In the genomic region with DNA sequence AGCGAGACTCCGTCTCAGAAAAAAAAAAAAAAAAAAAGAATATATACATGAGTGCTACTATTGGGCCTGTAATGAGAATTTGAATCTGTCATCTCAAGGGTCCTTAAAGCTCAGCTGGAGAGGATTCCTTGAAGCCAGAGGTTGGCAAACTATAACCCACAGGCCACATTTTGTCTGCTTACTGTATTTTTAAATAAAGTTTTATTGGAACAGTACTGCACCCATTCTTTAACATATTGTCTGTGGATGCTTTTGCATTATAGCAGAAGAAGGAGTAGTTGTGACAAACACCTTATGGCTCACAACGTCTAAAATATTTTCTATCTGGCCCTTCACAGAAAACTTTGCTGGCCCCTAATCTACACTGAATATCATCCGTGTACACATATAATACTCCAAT, we compare ENCODE assay signal across 19 cellular contexts.
DNase-seq lines count a peak whose midpoint lies in the region; ATAC-seq, FAIRE-seq and TF ChIP-seq lines count a peak whose summit lies in the region.
"Had no signal": no experiment of that assay in that cellular context is flagged by ENCODE, and none has a peak within 500 bp of the region (broad histone marks: within the 10 kb centered on the region; RNA-seq: fewer than 3 reads in every experiment).

No MANE protein-coding gene starts in this region.

- no peaks in the 10 kb centered on the region for H3K27me3 Mint-ChIP-seq in T-helper 1 cell treated with Interleukin-12 subunit alpha and Interleukin-12 subunit beta and Interleukin-4 antibody, amounts not matched to agents 30 μg/mL and 1 μg/mL, for 36 hours (ENCODE audit: low read depth)
- H3K27me3 Mint-ChIP-seq in H9 (ENCODE audit: low read depth) = no peaks in the 10 kb centered on the region
- no peaks in the 10 kb centered on the region for H3K27me3 Mint-ChIP-seq in activated T-helper 1 cell treated with anti-CD3 and anti-CD28 coated beads, Interleukin-12 subunit alpha, Interleukin-12 subunit beta, Interleukin-2, Interleukin-4 antibody, amounts not matched to agents 30 ng/mL and 10 ng/mL and 1 ng/mL, durations not matched to agents 14 hours and 24 hours and 36 hours (ENCODE audit: insufficient read depth)

- H3K4ac ChIP-seq in H9 (ENCODE audit: low read depth, low read length) = no peak overlapping the region

- H3K4me3 Mint-ChIP-seq in T-helper 1 cell treated with Interleukin-12 subunit alpha and Interleukin-12 subunit beta and Interleukin-4 antibody, amounts not matched to agents 30 μg/mL and 1 μg/mL, for 36 hours = no peak overlapping the region
- no peak overlapping the region for H3K4me3 Mint-ChIP-seq in H9
- no peak overlapping the region for H3K4me3 Mint-ChIP-seq in activated T-helper 1 cell treated with anti-CD3 and anti-CD28 coated beads, Interleukin-12 subunit alpha, Interleukin-12 subunit beta, Interleukin-2, Interleukin-4 antibody, amounts not matched to agents 30 ng/mL and 10 ng/mL and 1 ng/mL, durations not matched to agents 14 hours and 24 hours and 36 hours

- peaks cover 5% of the 10 kb centered on the region; the same call in 1 of the 2 replicates for H3K36me3 ChIP-seq in MM.1S (replicated peaks; ENCODE audit: insufficient read depth, low read length)
- H3K36me3 ChIP-seq in K562 (ENCODE audit: control insufficient read depth, insufficient read depth, low read length) = peaks cover 25% of the 10 kb centered on the region
- peaks cover 0 to 97% (median 44%) of the 10 kb centered on the region in 6 donors for H3K36me3 ChIP-seq in spleen
- H3K36me3 ChIP-seq: BE2C had no signal

- CTCF ChIA-PET in K562 (lab: Yijun Ruan, JAX; ENCODE audit: low intra/inter-chr PET ratio) = no interaction called here

- no peak overlapping the region for H3K14ac ChIP-seq in H9 (ENCODE audit: insufficient read depth, low read length)

- no peak overlapping the region for H2BK120ac ChIP-seq in H9 (ENCODE audit: low read depth, low read length, poor library complexity, severe bottlenecking)

- BruUV-seq in K562 (replicated peaks; lab: Mats Ljungman, UMichigan) = no TSS peak

- no peak overlapping the region for H3K56ac ChIP-seq in H9 (ENCODE audit: insufficient read length, low read depth, low read length)

- no peaks in the 10 kb centered on the region for H3K9me1 ChIP-seq in K562 (ENCODE audit: control insufficient read depth, insufficient read depth, low read length)

- H3K23ac ChIP-seq in H9 (ENCODE audit: insufficient read length, low read depth, low read length) = no peak overlapping the region

- no peak overlapping the region for H3T11ph ChIP-seq in H9 (ENCODE audit: low read length)

- intact Hi-C loops in K562 (cut with micrococcal nuclease) = no loop called here
- intact Hi-C loops in spleen (cut with DNase I; ENCODE audit: low total_unique reads) = no loop called here
- intact Hi-C loops in activated T-helper 1 cell treated with anti-CD3 and anti-CD28 coated beads, Interleukin-12 subunit alpha, Interleukin-12 subunit beta, Interleukin-2, Interleukin-4 antibody, amounts not matched to agents 30 ng/mL and 10 ng/mL and 1 ng/mL, durations not matched to agents 14 hours and 24 hours and 36 hours (cut with micrococcal nuclease) = no loop called here

- POLR2A ChIA-PET in K562 (lab: Yijun Ruan, JAX) = no interaction called here

- H4K20me1 ChIP-seq in MM.1S (ENCODE audit: insufficient read depth, low read length) = no peaks in the 10 kb centered on the region
- H4K20me1 ChIP-seq in K562 (replicated peaks; ENCODE audit: control insufficient read depth, insufficient read depth, low read length) = no peaks in the 10 kb centered on the region
- no peaks in the 10 kb centered on the region for H4K20me1 ChIP-seq in H9 (ENCODE audit: control insufficient read depth, insufficient read depth, insufficient read length)

- no peak for FAIRE-seq in K562 (lab: Jason Lieb, UNC)
- FAIRE-seq: RCC 7860 had no signal

- no peak for DNase-seq in T-helper 1 cell
- no peak for DNase-seq in MM.1S
- DNase-seq in K562 (ENCODE audit: extremely low read depth in 1 of 4, low spot score in 3 of 4) = no peak
- DNase-seq in spleen = no peak
- no peak for DNase-seq in H9
- DNase-seq in activated T-helper 1 cell treated with anti-CD3 and anti-CD28 coated beads, Interleukin-12 subunit alpha, Interleukin-12 subunit beta, Interleukin-2, Interleukin-4 antibody, amounts not matched to agents 30 ng/mL and 10 ng/mL and 1 ng/mL, durations not matched to agents 14 hours and 24 hours and 36 hours (ENCODE audit: low spot score) = no peak
- no peak for DNase-seq in NCI-H2227 (lab: John Stamatoyannopoulos, UW; ENCODE audit: unreplicated experiment)
- DNase-seq: BE2C, DMS79 treated with DMSO at 0.1 percent for 48 hours, GDM1, GOT3, NCI-H1105, NCI-H1694, NCI-H2227 treated with DMSO at 0.1 percent for 48 hours, NCI-H524, Right ventricle myocardium superior had no signal

- peaks cover 19% of the 10 kb centered on the region for H3K4me1 Mint-ChIP-seq in T-helper 1 cell treated with Interleukin-12 subunit alpha and Interleukin-12 subunit beta and Interleukin-4 antibody, amounts not matched to agents 30 μg/mL and 1 μg/mL, for 36 hours (ENCODE audit: low read depth)
- no peaks in the 10 kb centered on the region for H3K4me1 Mint-ChIP-seq in H9
- peaks cover 10% of the 10 kb centered on the region for H3K4me1 Mint-ChIP-seq in activated T-helper 1 cell treated with anti-CD3 and anti-CD28 coated beads, Interleukin-12 subunit alpha, Interleukin-12 subunit beta, Interleukin-2, Interleukin-4 antibody, amounts not matched to agents 30 ng/mL and 10 ng/mL and 1 ng/mL, durations not matched to agents 14 hours and 24 hours and 36 hours (ENCODE audit: low read depth)

- H3K4me3 ChIP-seq in MM.1S (ENCODE audit: low read length) (no peak overlapping the region; the same call in 1 of the 2 replicates), K562 (no peak overlapping the region), spleen (no peak overlapping the region)

- in situ Hi-C loops in K562 (cut with MboI) = no loop called here

- H3K9ac ChIP-seq in MM.1S (ENCODE audit: low read length) (no peak overlapping the region), K562 (ENCODE audit: insufficient read depth in 1 of 2, low read depth in 2 of 2, low read length in 2 of 2) (no peak overlapping the region), H9 (ENCODE audit: extremely low read depth, insufficient read length, low read length) (no peak overlapping the region)

- H3K36me3 Mint-ChIP-seq in T-helper 1 cell treated with Interleukin-12 subunit alpha and Interleukin-12 subunit beta and Interleukin-4 antibody, amounts not matched to agents 30 μg/mL and 1 μg/mL, for 36 hours (ENCODE audit: low read depth) = peaks cover 67% of the 10 kb centered on the region
- peaks cover 0 to 3% (median 0%) of the 10 kb centered on the region in 3 experiments; a peak in 2 of 7 replicates for H3K36me3 Mint-ChIP-seq in H9 (ENCODE audit: insufficient read depth in 1 of 3, low read depth in 3 of 3)
- peaks cover 62% of the 10 kb centered on the region for H3K36me3 Mint-ChIP-seq in activated T-helper 1 cell treated with anti-CD3 and anti-CD28 coated beads, Interleukin-12 subunit alpha, Interleukin-12 subunit beta, Interleukin-2, Interleukin-4 antibody, amounts not matched to agents 30 ng/mL and 10 ng/mL and 1 ng/mL, durations not matched to agents 14 hours and 24 hours and 36 hours (ENCODE audit: low read depth)

- no peak overlapping the region for H4K91ac ChIP-seq in H9 (ENCODE audit: insufficient read length, low read depth, low read length)

- no peak overlapping the region for H2AK5ac ChIP-seq in H9 (ENCODE audit: insufficient read length, low read length)

- peaks cover 9% of the 10 kb centered on the region for H3F3A ChIP-seq in MM.1S (ENCODE audit: insufficient read depth, low read length)

- H2BK20ac ChIP-seq in H9 (ENCODE audit: low read depth, low read length, poor library complexity, severe bottlenecking) = no peak overlapping the region

- H3K79me2 ChIP-seq in MM.1S (ENCODE audit: low read length) (no peaks in the 10 kb centered on the region), K562 (ENCODE audit: control insufficient read depth, insufficient read depth, low read length) (no peaks in the 10 kb centered on the region), H9 (ENCODE audit: insufficient read depth, low read length) (no peaks in the 10 kb centered on the region)

- H3K9me3 ChIP-seq in MM.1S (replicated peaks; ENCODE audit: insufficient read depth, low read length) (no peaks in the 10 kb centered on the region), K562 (replicated peaks; ENCODE audit: control insufficient read depth, insufficient read depth, low read depth, low read length) (no peaks in the 10 kb centered on the region), spleen (no peaks in the 10 kb centered on the region), H9 (ENCODE audit: control insufficient read depth, low read depth, low read length) (no peaks in the 10 kb centered on the region)
- H3K9me3 ChIP-seq: BE2C had no signal

- no peaks in the 10 kb centered on the region for H3K27me3 ChIP-seq in MM.1S (replicated peaks; ENCODE audit: insufficient read depth, low read length)
- no peaks in the 10 kb centered on the region for H3K27me3 ChIP-seq in K562 (ENCODE audit: control insufficient read depth in 2 of 2, insufficient read depth in 2 of 2, low read length in 2 of 2)
- no peaks in the 10 kb centered on the region for H3K27me3 ChIP-seq in spleen (replicated peaks in 1 of 7)
- H3K27me3 ChIP-seq in H9 (ENCODE audit: insufficient read depth, low read length) = no peaks in the 10 kb centered on the region
- H3K27me3 ChIP-seq: BE2C had no signal

- H4K5ac ChIP-seq in H9 (ENCODE audit: insufficient read length, low read depth, low read length) = no peak overlapping the region

- peak overlapping the region; percentile 49 for H3K4me2 ChIP-seq in MM.1S (ENCODE audit: low read depth, low read length)
- H3K4me2 ChIP-seq in K562 (ENCODE audit: insufficient read depth, low read length) = no peak overlapping the region
- H3K4me2 ChIP-seq in H9 (ENCODE audit: insufficient read depth, insufficient read length, low read length) = no peak overlapping the region

- TF ChIP-seq EP300 in K562 (IDR thresholded peaks at IDR 0.05; ENCODE audit: low read length) = no peak

- H3K18ac ChIP-seq in H9 (ENCODE audit: insufficient read length, low read depth, low read length) = no peak overlapping the region

- 65% methylated on average over 2 of the region's 4 CpGs for WGBS in K562 (ENCODE audit: insufficient coverage, low coverage, missing lambda C conversion rate)
- 89 to 96% (median 95%) methylated on average over 3 to 4 of the region's 4 CpGs for WGBS in spleen, 5 donors
- WGBS in H9 (ENCODE audit: extremely low coverage, insufficient read length, low lambda C conversion rate) = no CpG with 5 or more reads among the region's 4 CpGs

- TF ChIP-seq POLR2A in K562 (conservative IDR thresholded peaks at IDR 0.05) (no peak), spleen (IDR thresholded peaks at IDR 0.05) (no peak)

- no peaks in the 10 kb centered on the region for H3K23me2 ChIP-seq in H9 (ENCODE audit: insufficient read length, low read depth, low read length, poor library complexity, severe bottlenecking)

- no peak for ATAC-seq in K562

- H2BK15ac ChIP-seq in H9 (ENCODE audit: low read depth, low read length) = no peak overlapping the region

- H3K27ac Mint-ChIP-seq in T-helper 1 cell treated with Interleukin-12 subunit alpha and Interleukin-12 subunit beta and Interleukin-4 antibody, amounts not matched to agents 30 μg/mL and 1 μg/mL, for 36 hours = peak overlapping the region; percentile 35
- H3K27ac Mint-ChIP-seq in H9 = no peak overlapping the region
- no peak overlapping the region for H3K27ac Mint-ChIP-seq in activated T-helper 1 cell treated with anti-CD3 and anti-CD28 coated beads, Interleukin-12 subunit alpha, Interleukin-12 subunit beta, Interleukin-2, Interleukin-4 antibody, amounts not matched to agents 30 ng/mL and 10 ng/mL and 1 ng/mL, durations not matched to agents 14 hours and 24 hours and 36 hours

- no peak overlapping the region for H4K8ac ChIP-seq in H9 (replicated peaks; ENCODE audit: insufficient read length, low read depth, low read length)

- no peaks in the 10 kb centered on the region for H3K79me1 ChIP-seq in H9 (ENCODE audit: insufficient read depth, low read depth, low read length, poor library complexity, severe bottlenecking)

- no peak overlapping the region for H2AFZ ChIP-seq in MM.1S (ENCODE audit: low read length)
- H2AFZ ChIP-seq in K562 (ENCODE audit: low read depth, low read length) = no peak overlapping the region
- no peak overlapping the region for H2AFZ ChIP-seq in H9 (ENCODE audit: low read length)

- TF ChIP-seq CTCF in MM.1S (IDR thresholded peaks at IDR 0.05; ENCODE audit: low read length) (no peak), K562 (IDR thresholded peaks at IDR 0.05 in 2 of 3, conservative IDR thresholded peaks at IDR 0.05 in 1 of 3; ENCODE audit: insufficient read depth in 2 of 3, low read depth in 1 of 3, low read length in 3 of 3) (no peak), spleen (IDR thresholded peaks at IDR 0.05 in 8 of 11, conservative IDR thresholded peaks at IDR 0.05 in 3 of 11) (no peak), H9 (conservative IDR thresholded peaks at IDR 0.05) (no peak)

- no peak overlapping the region for H2BK5ac ChIP-seq in H9 (ENCODE audit: insufficient read length, low read length)

- no peaks in the 10 kb centered on the region for H3K9me3 Mint-ChIP-seq in T-helper 1 cell treated with Interleukin-12 subunit alpha and Interleukin-12 subunit beta and Interleukin-4 antibody, amounts not matched to agents 30 μg/mL and 1 μg/mL, for 36 hours
- no peaks in the 10 kb centered on the region for H3K9me3 Mint-ChIP-seq in H9
- H3K9me3 Mint-ChIP-seq in activated T-helper 1 cell treated with anti-CD3 and anti-CD28 coated beads, Interleukin-12 subunit alpha, Interleukin-12 subunit beta, Interleukin-2, Interleukin-4 antibody, amounts not matched to agents 30 ng/mL and 10 ng/mL and 1 ng/mL, durations not matched to agents 14 hours and 24 hours and 36 hours = no peaks in the 10 kb centered on the region

- no peak overlapping the region for H2BK12ac ChIP-seq in H9 (ENCODE audit: insufficient read length, low read depth, low read length)

- H3K4me1 ChIP-seq in MM.1S (ENCODE audit: low read length) (peaks cover 11% of the 10 kb centered on the region), K562 (replicated peaks in 1 of 2; ENCODE audit: control insufficient read depth in 2 of 2, insufficient read depth in 2 of 2, low read length in 2 of 2) (no peaks in the 10 kb centered on the region), spleen (peaks cover 0 to 28% (median 14%) of the 10 kb centered on the region in 6 donors), H9 (ENCODE audit: insufficient read depth, low read length) (no peaks in the 10 kb centered on the region)
- H3K4me1 ChIP-seq: BE2C had no signal

- H3K9me2 ChIP-seq in MM.1S (replicated peaks; ENCODE audit: insufficient read depth, low read length) = no peaks in the 10 kb centered on the region

- H3K27ac ChIP-seq in MM.1S (ENCODE audit: low read length) (no peak overlapping the region; the same call in 1 of the 2 replicates), K562 (ENCODE audit: extremely low read depth, low read depth, low read length) (no peak overlapping the region), spleen (peak overlapping the region in 7 of 8 donors; percentile 28 to 80 (median 70)), H9 (ENCODE audit: insufficient read length, low read depth, low read length) (no peak overlapping the region)
- H3K27ac ChIP-seq: 22Rv1 had no signal

- TF ChIP-seq RAD21 in K562 (CRISPR knock-in tag; conservative IDR thresholded peaks at IDR 0.05 in 1 of 2, IDR thresholded peaks at IDR 0.05 in 1 of 2) = no peak

Comparison
In these comparisons a context has a peak if more than half of its experiments do, and no peak if none do; other contexts are left out.
1. H3K27ac ChIP-seq: peak in spleen (7 of 8); none in MM.1S (single experiment), K562 (single experiment) and H9 (single experiment).